8 cellular contexts compared by ENCODE assay signal in genomic region chr14:74619672-74620131, GRCh38. TPM values are rescaled to one million over a fixed set of nuclear protein-coding genes. Genes with fewer than 3 reads are reported as not detected.
A peak's percentile ranks its signal among the peaks of the same experiment; 100 is the strongest.
DNase-seq lines count a peak whose midpoint lies in the region; ATAC-seq, FAIRE-seq and TF ChIP-seq lines count a peak whose summit lies in the region.

No MANE protein-coding gene starts in this region.

- peaks cover 75% of the 10 kb centered on the region for H3K4me1 ChIP-seq in A549
- H3K4me1 ChIP-seq in mesendoderm (ENCODE audit: control insufficient read depth, low read depth, low read length), result peaks cover 29% of the 10 kb centered on the region

- TF ChIP-seq EP300 in A549 (IDR thresholded peaks at IDR 0.05), result peak; percentile 61 to 86; a peak in 3 of 5 replicates

- H3K27me3 ChIP-seq in mesendoderm (ENCODE audit: insufficient read depth, low read length, poor library complexity), result no peaks in the 10 kb centered on the region

- POLR2A ChIA-PET in A549 (lab: Yijun Ruan, JAX), result interaction anchor here (0.5 to 2.1 kb wide), 6 partner anchors 9 to 104 kb away, joined by 3 to 9 read pairs (median 3); no protein-coding TSS in a partner anchor

- no peaks in the 10 kb centered on the region for H3K79me2 ChIP-seq in mesendoderm (ENCODE audit: control insufficient read depth, insufficient read depth, low read length)

- peak; percentile 19 to 33; a peak in 1 of 5 replicates for TF ChIP-seq RAD21 in A549 (conservative IDR thresholded peaks at IDR 0.05 in 1 of 2, IDR thresholded peaks at IDR 0.05 in 1 of 2)

- no peak overlapping the region for H3K4me3 ChIP-seq in A549
- H3K4me3 ChIP-seq in mesendoderm (ENCODE audit: low read length), result no peak overlapping the region

- H4K8ac ChIP-seq in mesendoderm (ENCODE audit: low read depth, low read length), result no peak overlapping the region

- no peak overlapping the region for H4K5ac ChIP-seq in mesendoderm (ENCODE audit: low read length)

- H3K9ac ChIP-seq in mesendoderm (ENCODE audit: low read length), result peak overlapping the region; percentile 25

- H3K79me1 ChIP-seq in mesendoderm (ENCODE audit: low read length), result no peaks in the 10 kb centered on the region

- H3K4me2 ChIP-seq in A549 (peak overlapping the region; percentile 76), mesendoderm (ENCODE audit: low read length) (no peak overlapping the region)

- H3K23ac ChIP-seq in mesendoderm (ENCODE audit: low read length), result peak overlapping the region; percentile 89

- CTCF ChIA-PET in A549 (lab: Yijun Ruan, JAX), result interaction anchor here (0.6 to 4.2 kb wide), 8 partner anchors 8 to 72 kb away, joined by 3 to 35 read pairs (median 4); partner anchors contain the start of gene LTBP2

- peak overlapping the region; percentile 78 for H2BK5ac ChIP-seq in mesendoderm (ENCODE audit: low read length)

- H3K27ac ChIP-seq in A549, result peak overlapping the region; percentile 89 to 96
- peak overlapping the region; percentile 58 for H3K27ac ChIP-seq in mesendoderm (ENCODE audit: low read depth, low read length)

- H3K4ac ChIP-seq in mesendoderm (ENCODE audit: low read depth, low read length), result peak overlapping the region; percentile 22

- no peak for TF ChIP-seq CTCF in A549 (IDR thresholded peaks at IDR 0.05)

- no peak for FAIRE-seq in A549 (lab: Jason Lieb, UNC)

- DNase-seq in A549 (ENCODE audit: low read depth in 1 of 2, low spot score in 1 of 2), result peak; percentile 51 to 84
- peak; percentile 99 for DNase-seq in M059J (ENCODE audit: low read depth)
- DNase-seq in dedifferentiated amniotic fluid mesenchymal stem cell (ENCODE audit: extremely low spot score), result peak; percentile 94
- peak; percentile 64 for DNase-seq in mesendoderm
- no peak for DNase-seq in activated CD4-positive, CD25-positive, alpha-beta regulatory T cell treated with anti-CD3 and anti-CD28 coated beads, Interleukin-2, amount 50 U/mL, for 72 hours
- DNase-seq in NCI-H1417 (lab: John Stamatoyannopoulos, UW), result no peak

- H3K18ac ChIP-seq in mesendoderm (ENCODE audit: low read length), result peak overlapping the region; percentile 11

- H3K36me3 ChIP-seq in mesendoderm (ENCODE audit: control insufficient read depth, insufficient read depth, low read length), result no peaks in the 10 kb centered on the region

- H3K56ac ChIP-seq in mesendoderm (ENCODE audit: low read length), result peak overlapping the region; percentile 74

- H3K9me3 ChIP-seq in A549, result no peaks in the 10 kb centered on the region

- no peak for TF ChIP-seq POLR2A in A549 (IDR thresholded peaks at IDR 0.05; ENCODE audit: low read length)

- H2BK15ac ChIP-seq in mesendoderm (replicated peaks; ENCODE audit: low read depth), result no peak overlapping the region

- peak overlapping the region; percentile 71 for H2AK5ac ChIP-seq in mesendoderm (ENCODE audit: low read length)

- ATAC-seq in A549 (peak; percentile 53 to 79), HG03108 (IDR thresholded peaks at IDR 0.05; ENCODE audit: unreplicated experiment) (no peak), HG03460 (IDR thresholded peaks at IDR 0.05; ENCODE audit: unreplicated experiment) (no peak)

- 25% methylated on average over 5 of the region's 6 CpGs for WGBS in A549 (ENCODE audit: missing lambda C conversion rate)
- WGBS in mesendoderm (ENCODE audit: extremely low coverage, insufficient coverage, low lambda C conversion rate), result no CpG with 5 or more reads among the region's 6 CpGs

- peak overlapping the region; percentile 16 for H2BK120ac ChIP-seq in mesendoderm (ENCODE audit: low read depth, low read length)

TF ChIP-seq in A549, 52 proteins besides CTCF, POLR2A, EP300 and RAD21:
- TF ChIP-seq CBX8 (IDR thresholded peaks at IDR 0.05) (no peak), EHMT2 (IDR thresholded peaks at IDR 0.05; ENCODE audit: low read depth) (no peak), CEBPB (IDR thresholded peaks at IDR 0.05) (peak in 1 of 2 experiments; percentile 4; a peak in 1 of 4 replicates), GATA3 (IDR thresholded peaks at IDR 0.05; ENCODE audit: borderline replicate concordance) (peak; percentile 86), CBX2 (IDR thresholded peaks at IDR 0.05; ENCODE audit: borderline replicate concordance, low read depth) (no peak), MAX (IDR thresholded peaks at IDR 0.05) (peak; percentile 61), CHD4 (IDR thresholded peaks at IDR 0.05; ENCODE audit: borderline replicate concordance) (no peak), MAZ (IDR thresholded peaks at IDR 0.05; ENCODE audit: borderline replicate concordance, low read depth, low read length) (no peak), PBX3 (IDR thresholded peaks at IDR 0.05) (no peak), FOSL2 (IDR thresholded peaks at IDR 0.05) (peak; percentile 69), FOSL2 (CRISPR knock-in tag; IDR thresholded peaks at IDR 0.05) (peak; percentile 84), JUN (IDR thresholded peaks at IDR 0.05) (peak; percentile 50 to 83; a peak in 3 of 5 replicates), BCL3 (IDR thresholded peaks at IDR 0.05) (0 out of 3 replicates have a peak, but pooled peaks have one; percentile 49), ELK1 (IDR thresholded peaks at IDR 0.05; ENCODE audit: low read depth, low read length) (no peak), ATOH8 (CRISPR knock-in tag; IDR thresholded peaks at IDR 0.05; ENCODE audit: low read depth) (no peak; the same call in 1 of the 2 replicates), TP53 (CRISPR knock-in tag; IDR thresholded peaks at IDR 0.05) (no peak), FOSB (CRISPR knock-in tag; IDR thresholded peaks at IDR 0.05) (no peak), USF2 (IDR thresholded peaks at IDR 0.05) (no peak), SMC3 (IDR thresholded peaks at IDR 0.05) (peak; percentile 16; the same call in 1 of the 3 replicates), HOXB13 (CRISPR knock-in tag; IDR thresholded peaks at IDR 0.05; ENCODE audit: low read depth) (no peak), JUNB (IDR thresholded peaks at IDR 0.05) (peak; percentile 78), SREBF2 (IDR thresholded peaks at IDR 0.05) (no peak), HOXB5 (CRISPR knock-in tag; IDR thresholded peaks at IDR 0.05) (no peak)

RNA-seq across cellular contexts. Expression of gene LTBP2, which starts 7.7 kb away (rescaled TPM):
- polyA plus RNA-seq in A549 (2011; rRNA removed), result 4.9 and 6.3 TPM in 2 replicates
- polyA plus RNA-seq in A549 (2012; cell fraction: cytosol; rRNA removed), result 3.3 and 5.0 TPM in 2 replicates
- 21.8 and 25.3 TPM in 2 replicates for polyA plus RNA-seq in A549 (2012; cell fraction: nucleus; rRNA removed)
- polyA plus RNA-seq in A549 (2017; fragmentation: RNase III; extraction: RNeasy Plus Mini Kit Qiagen cat#74134 plus additional on column Dnase treatment), result 9.9 to 17.1 TPM (median 14.4 TPM) in 3 replicates
- 9.0 and 9.7 TPM in 2 replicates for polyA minus RNA-seq in A549 (2011; rRNA and poly(A)+ RNA removed)
- total RNA-seq in M059J (2014; rRNA removed; shearing (Covaris generic)), result 2.2 and 5.2 TPM in 2 replicates
- 0.13 TPM for polyA plus RNA-seq in mesendoderm (2013, experiment 1 of 2)
- 0.13 TPM for polyA plus RNA-seq in mesendoderm (2013, experiment 2 of 2)

Comparison
In these comparisons a context has a peak if more than half of its experiments do, and no peak if none do; other contexts are left out.
1. ATAC-seq: peak in A549 (2 of 2); none in HG03108 (single experiment) and HG03460 (single experiment).
2. DNase-seq: peak in A549 (2 of 2), M059J (single experiment), dedifferentiated amniotic fluid mesenchymal stem cell (single experiment) and mesendoderm (single experiment); none in activated CD4-positive, CD25-positive, alpha-beta regulatory T cell treated with anti-CD3 and anti-CD28 coated beads, Interleukin-2, amount 50 U/mL, for 72 hours (single experiment) and NCI-H1417 (0 of 3).